In genomic region chr6:31815025-31815838, GRCh38 we compare ENCODE assay signal across 8 cellular contexts. TPM values are rescaled to one million over a fixed set of nuclear protein-coding genes. Genes with fewer than 3 reads are reported as not detected.
A peak's percentile ranks its signal among the peaks of the same experiment; 100 is the strongest.
DNase-seq lines count a peak whose midpoint lies in the region; ATAC-seq and TF ChIP-seq lines count a peak whose summit lies in the region.

Gene HSPA1A, plus strand, starts transcription at chr6:31815543. Its CDS starts 214 bp downstream, at chr6:31815757.
Gene HSPA1L, minus strand, starts transcription at chr6:31815283. Its CDS starts 3,311 bp downstream, at chr6:31811972.

- H3K36me3 ChIP-seq in MM.1S (replicated peaks; ENCODE audit: insufficient read depth, low read length) = no peaks in the 10 kb centered on the region
- no peaks in the 10 kb centered on the region for H3K36me3 ChIP-seq in transverse colon

- H3K4me1 ChIP-seq in MM.1S (ENCODE audit: low read length) = peaks cover 22% of the 10 kb centered on the region
- H3K4me1 ChIP-seq in transverse colon = peaks cover 15 to 45% (median 40%) of the 10 kb centered on the region in 4 donors

- TF ChIP-seq EP300 in transverse colon (IDR thresholded peaks at IDR 0.05; ENCODE audit: low read depth) = no peak

- H2AFZ ChIP-seq in MM.1S (ENCODE audit: low read length) = peak within 1 kb of the TSS; percentile 72

- no peak for TF ChIP-seq CTCF in GM13976 (IDR thresholded peaks at IDR 0.05; ENCODE audit: borderline replicate concordance, control extremely low read depth, extremely low read depth, insufficient read depth, missing control alignments)
- TF ChIP-seq CTCF in MM.1S (IDR thresholded peaks at IDR 0.05; ENCODE audit: low read length) = no peak
- no peak for TF ChIP-seq CTCF in transverse colon (IDR thresholded peaks at IDR 0.05)

- no peaks in the 10 kb centered on the region for H3K27me3 ChIP-seq in MM.1S (replicated peaks; ENCODE audit: insufficient read depth, low read length)
- no peaks in the 10 kb centered on the region for H3K27me3 ChIP-seq in transverse colon

- H3K4me2 ChIP-seq in MM.1S (ENCODE audit: low read depth, low read length) = peak within 1 kb of the TSS; percentile 55; the same call in 1 of the 2 replicates

- intact Hi-C loops in Right ventricle myocardium inferior (cut with DNase I) (no loop called here), transverse colon (cut with DNase I; ENCODE audit: low total_unique reads) (no loop called here)

- H3F3A ChIP-seq in MM.1S (ENCODE audit: insufficient read depth, low read length) = no peaks in the 10 kb centered on the region; the same call in 1 of the 2 replicates

- no peaks in the 10 kb centered on the region for H3K79me2 ChIP-seq in MM.1S (ENCODE audit: low read length)

- ATAC-seq in SK-N-SH treated with all-trans-retinoic acid at 6 μM for 48 hours (peak; percentile 93), Right ventricle myocardium inferior (peak; percentile 92), HG03432 (IDR thresholded peaks at IDR 0.05; ENCODE audit: unreplicated experiment) (no peak)

- no peaks in the 10 kb centered on the region for H3K9me2 ChIP-seq in MM.1S (replicated peaks; ENCODE audit: insufficient read depth, low read length)

- 6% methylated on average over 44 of the region's 56 CpGs; no CpG with 5 or more reads in 1 of the 2 donors for WGBS in transverse colon (ENCODE audit: low coverage in 1 of 2), 2 donors

- TF ChIP-seq POLR2A in transverse colon (IDR thresholded peaks at IDR 0.05) = peak; percentile 99

- H3K4me3 ChIP-seq in MM.1S (ENCODE audit: low read length) (peak within 1 kb of the TSS; percentile 48), transverse colon (peak within 1 kb of the TSS; percentile 34 to 65 (median 44))

- no peak within 1 kb of the TSS for H3K27ac ChIP-seq in MM.1S (ENCODE audit: low read length)
- H3K27ac ChIP-seq in transverse colon = peak within 1 kb of the TSS; percentile 96 to 99 (median 98)

- DNase-seq in GM13976 (ENCODE audit: low spot score) = peak; percentile 88
- DNase-seq in MM.1S = no peak
- DNase-seq in amygdala (lab: John Stamatoyannopoulos, UW) = peak; percentile 65 to 100 (median 96)
- DNase-seq in Right ventricle myocardium inferior (ENCODE audit: missing footprints) = peak; percentile 95
- peak; percentile 83 for DNase-seq in non-pigmented ciliary epithelial cell (ENCODE audit: low read depth)
- DNase-seq in transverse colon = peak; percentile 96

- in situ Hi-C loops in GM13976 (cut with MboI; ENCODE audit: low sequenced_read_pairs, unreplicated experiment) (no loop called here), transverse colon (cut with MboI; ENCODE audit: low pct_ligation_motif_present in 1 of 4, low pct_unique_long_range_greater_than_20kb in 1 of 4, low sequenced_read_pairs in 3 of 4) (no loop called here)

- 0 out of 2 replicates have a peak within 1 kb of the TSS, but pooled peaks have one; percentile 21 for H3K9ac ChIP-seq in MM.1S (ENCODE audit: low read length)

- H4K20me1 ChIP-seq in MM.1S (ENCODE audit: insufficient read depth, low read length) = no peaks in the 10 kb centered on the region

- H3K9me3 ChIP-seq in MM.1S (replicated peaks; ENCODE audit: insufficient read depth, low read length) = no peaks in the 10 kb centered on the region
- no peaks in the 10 kb centered on the region for H3K9me3 ChIP-seq in transverse colon

TF ChIP-seq in SK-N-SH treated with all-trans-retinoic acid at 6 μM for 48 hours, 23 proteins besides CTCF, POLR2A, EP300 and RAD21:
- no peak for TF ChIP-seq TCF4 (CRISPR knock-in tag; IDR thresholded peaks at IDR 0.05; ENCODE audit: borderline replicate concordance)
- TF ChIP-seq POU6F1 (CRISPR knock-in tag; IDR thresholded peaks at IDR 0.05; ENCODE audit: borderline replicate concordance, low read depth) = no peak
- no peak for TF ChIP-seq ARNTL (CRISPR knock-in tag; IDR thresholded peaks at IDR 0.05; ENCODE audit: borderline replicate concordance, low read depth)
- TF ChIP-seq TSHZ2 (CRISPR knock-in tag; IDR thresholded peaks at IDR 0.05) = no peak
- no peak for TF ChIP-seq ZC3H10 (CRISPR knock-in tag; IDR thresholded peaks at IDR 0.05)
- no peak for TF ChIP-seq CSRNP3 (CRISPR knock-in tag; IDR thresholded peaks at IDR 0.05)
- no peak for TF ChIP-seq PPARA (CRISPR knock-in tag; IDR thresholded peaks at IDR 0.05; ENCODE audit: borderline replicate concordance)
- TF ChIP-seq RARB (CRISPR knock-in tag; IDR thresholded peaks at IDR 0.05) = no peak
- no peak for TF ChIP-seq ISL1 (CRISPR knock-in tag; IDR thresholded peaks at IDR 0.05)
- no peak for TF ChIP-seq ESRRG (CRISPR knock-in tag; IDR thresholded peaks at IDR 0.05)
- TF ChIP-seq GLIS3 (CRISPR knock-in tag; IDR thresholded peaks at IDR 0.05) = no peak
- no peak for TF ChIP-seq ZNF8 (CRISPR knock-in tag; IDR thresholded peaks at IDR 0.05)
- TF ChIP-seq PATZ1 (CRISPR knock-in tag; IDR thresholded peaks at IDR 0.05; ENCODE audit: borderline replicate concordance) = no peak
- no peak for TF ChIP-seq ZNF70 (CRISPR knock-in tag; IDR thresholded peaks at IDR 0.05)
- no peak for TF ChIP-seq SNAI2 (CRISPR knock-in tag; IDR thresholded peaks at IDR 0.05)

RNA-seq across cellular contexts. Expression of gene HSPA1A, which starts in this region (rescaled TPM):
- total RNA-seq in Right ventricle myocardium inferior (298 TPM), transverse colon (100 to 1,000 TPM; 192 to 247 (median 221) TPM)

RNA-seq across cellular contexts. Expression of gene HSPA1L, which starts in this region (rescaled TPM):
- total RNA-seq in Right ventricle myocardium inferior (1.6 TPM), transverse colon (under 1 TPM in 2 of 4 donors, not detected in 2; 0.64 to 0.68 TPM)
